ENCODE assay signal across 25 cellular contexts in the genomic region with DNA sequence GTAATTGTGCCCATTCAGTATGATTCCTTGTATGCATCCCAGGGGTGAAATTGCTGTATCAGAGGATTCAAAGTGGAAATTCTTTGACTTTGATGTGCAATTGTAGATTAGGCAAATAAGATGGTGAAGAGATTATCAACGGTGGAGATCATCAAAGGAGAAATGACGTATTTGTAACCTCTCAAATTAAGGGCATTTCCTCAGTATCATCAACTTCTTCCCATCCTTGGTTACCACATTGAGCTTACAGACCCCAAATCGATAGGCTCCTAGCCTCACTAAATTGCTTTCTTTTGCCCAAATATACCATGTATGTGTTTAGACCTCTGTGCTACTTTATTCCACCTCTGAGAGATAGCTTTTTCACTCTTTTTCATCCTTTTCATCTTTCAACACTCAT.
A peak's percentile ranks its signal among the peaks of the same experiment; 100 is the strongest.
DNase-seq lines count a peak whose midpoint lies in the region; ATAC-seq and TF ChIP-seq lines count a peak whose summit lies in the region.
"Had no signal": no experiment of that assay in that cellular context is flagged by ENCODE, and none has a peak within 500 bp of the region (broad histone marks: within the 10 kb centered on the region; RNA-seq: fewer than 3 reads in every experiment).

No MANE protein-coding gene starts in this region.

- TF ChIP-seq CTCF in foreskin keratinocyte (conservative IDR thresholded peaks at IDR 0.05) (no peak), esophagus squamous epithelium (IDR thresholded peaks at IDR 0.05) (no peak), esophagus muscularis mucosa (IDR thresholded peaks at IDR 0.05) (no peak)

- H3K4me3 Mint-ChIP-seq in T-helper 17 cell: peak overlapping the region; percentile 43
- H3K4me3 Mint-ChIP-seq in activated naive CD8-positive, alpha-beta T cell treated with anti-CD3 and anti-CD28 coated beads, Interleukin-2, amount 50 U/mL, for 24 hours: no peak overlapping the region
- peak overlapping the region; percentile 31 to 36 for H3K4me3 Mint-ChIP-seq in stimulated activated naive CD8-positive, alpha-beta T cell treated with anti-CD3 and anti-CD28 coated beads, Interleukin-15, amount 100 ng/mL, for 72 hours
- H3K4me3 Mint-ChIP-seq: neural progenitor cell had no signal

- H3K36me3 Mint-ChIP-seq in activated naive CD4-positive, alpha-beta T cell treated with anti-CD3 and anti-CD28 coated beads, Interleukin-2, amount 50 U/mL, for 72 hours: peaks cover 17 to 18% of the 10 kb centered on the region in 2 donors
- no peaks in the 10 kb centered on the region for H3K36me3 Mint-ChIP-seq in T-helper 17 cell (ENCODE audit: low read depth)
- no peaks in the 10 kb centered on the region for H3K36me3 Mint-ChIP-seq in activated naive CD8-positive, alpha-beta T cell treated with anti-CD3 and anti-CD28 coated beads, Interleukin-2, amount 50 U/mL, for 24 hours (ENCODE audit: low read depth)
- H3K36me3 Mint-ChIP-seq: neural progenitor cell had no signal

- peaks cover 13 to 19% of the 10 kb centered on the region in 2 donors for H3K9me3 Mint-ChIP-seq in activated naive CD4-positive, alpha-beta T cell treated with anti-CD3 and anti-CD28 coated beads, Interleukin-2, amount 50 U/mL, for 72 hours
- H3K9me3 Mint-ChIP-seq in activated naive CD8-positive, alpha-beta T cell treated with anti-CD3 and anti-CD28 coated beads, Interleukin-2, amount 50 U/mL, for 24 hours: peaks cover 12% of the 10 kb centered on the region
- H3K9me3 Mint-ChIP-seq in stimulated activated naive CD8-positive, alpha-beta T cell treated with anti-CD3 and anti-CD28 coated beads, Interleukin-15, amount 100 ng/mL, for 72 hours: peaks cover 7 to 15% of the 10 kb centered on the region in 2 donors
- H3K9me3 Mint-ChIP-seq: neural progenitor cell had no signal

- H3K27me3 ChIP-seq in foreskin keratinocyte (no peaks in the 10 kb centered on the region), esophagus squamous epithelium (peaks cover 0 to 12% (median 0%) of the 10 kb centered on the region in 4 donors), esophagus muscularis mucosa (peaks cover 0 to 7% (median 0%) of the 10 kb centered on the region in 4 donors)
- H3K27me3 ChIP-seq: colonic mucosa, neural progenitor cell, suprapubic skin had no signal

- H3K36me3 ChIP-seq in esophagus squamous epithelium: no peaks in the 10 kb centered on the region
- no peaks in the 10 kb centered on the region for H3K36me3 ChIP-seq in esophagus muscularis mucosa
- H3K36me3 ChIP-seq: colonic mucosa, HAP-1, neural progenitor cell, SJCRH30, suprapubic skin had no signal

- H3K4me1 ChIP-seq in foreskin keratinocyte (no peaks in the 10 kb centered on the region), esophagus squamous epithelium (peaks cover 0 to 12% (median 1%) of the 10 kb centered on the region in 3 donors), esophagus muscularis mucosa (no peaks in the 10 kb centered on the region)
- H3K4me1 ChIP-seq: colonic mucosa, HAP-1, neural progenitor cell, SJCRH30 had no signal

- no peak for TF ChIP-seq POLR2A in esophagus squamous epithelium (IDR thresholded peaks at IDR 0.05)
- no peak for TF ChIP-seq POLR2A in esophagus muscularis mucosa (IDR thresholded peaks at IDR 0.05; ENCODE audit: low read depth)

- no peak for TF ChIP-seq EP300 in esophagus muscularis mucosa (IDR thresholded peaks at IDR 0.05)

- H3K9me3 ChIP-seq in T-helper 17 cell (ENCODE audit: control insufficient read depth, low read length, poor library complexity, severe bottlenecking) (no peaks in the 10 kb centered on the region), esophagus squamous epithelium (no peaks in the 10 kb centered on the region), esophagus muscularis mucosa (no peaks in the 10 kb centered on the region)
- H3K9me3 ChIP-seq: colonic mucosa, HAP-1, suprapubic skin had no signal

- WGBS in esophagus squamous epithelium, 2 donors: 66 to 70% methylated on average over 3 of the region's 3 CpGs
- 83% methylated on average over 3 of the region's 3 CpGs for WGBS in esophagus muscularis mucosa

- intact Hi-C loops in esophagus squamous epithelium (cut with DNase I): no loop called here
- intact Hi-C loops in esophagus muscularis mucosa (cut with DNase I): no loop called here

- ATAC-seq in activated naive CD4-positive, alpha-beta T cell treated with anti-CD3 and anti-CD28 coated beads, Interleukin-2, amount 50 U/mL, for 72 hours: peak in 1 of 2 donors; percentile 11
- ATAC-seq in T-helper 17 cell (peak; percentile 81), foreskin keratinocyte (no peak)
- ATAC-seq in activated naive CD8-positive, alpha-beta T cell treated with anti-CD3 and anti-CD28 coated beads, Interleukin-2, amount 50 U/mL, for 24 hours: peak; percentile 20
- ATAC-seq in stimulated activated naive CD8-positive, alpha-beta T cell treated with anti-CD3 and anti-CD28 coated beads, Interleukin-15, amount 100 ng/mL, for 72 hours: no peak
- ATAC-seq: esophagus mucosa, right cardiac atrium had no signal

- no peak overlapping the region for H3K27ac ChIP-seq in foreskin keratinocyte
- H3K27ac ChIP-seq in esophagus squamous epithelium: peak overlapping the region in 1 of 4 donors; percentile 39
- H3K27ac ChIP-seq in esophagus muscularis mucosa (replicated peaks in 1 of 4): no peak overlapping the region
- H3K27ac ChIP-seq: colonic mucosa, neural progenitor cell, SJCRH30, suprapubic skin had no signal

- H3K27me3 Mint-ChIP-seq in T-helper 17 cell: no peaks in the 10 kb centered on the region
- no peaks in the 10 kb centered on the region for H3K27me3 Mint-ChIP-seq in activated naive CD8-positive, alpha-beta T cell treated with anti-CD3 and anti-CD28 coated beads, Interleukin-2, amount 50 U/mL, for 24 hours
- H3K27me3 Mint-ChIP-seq in stimulated activated naive CD8-positive, alpha-beta T cell treated with anti-CD3 and anti-CD28 coated beads, Interleukin-15, amount 100 ng/mL, for 72 hours: no peaks in the 10 kb centered on the region

- DNase-seq in activated naive CD4-positive, alpha-beta T cell treated with anti-CD3 and anti-CD28 coated beads, Interleukin-2, amount 50 U/mL, for 72 hours (ENCODE audit: low spot score in 2 of 2): no peak
- no peak for DNase-seq in activated naive CD4-positive, alpha-beta T cell treated with anti-CD3 and anti-CD28 coated beads, Interleukin-2, amount 50 U/mL, for 16 hours
- DNase-seq in T-helper 17 cell: no peak
- DNase-seq in activated naive CD8-positive, alpha-beta T cell treated with anti-CD3 and anti-CD28 coated beads, Interleukin-2, amount 50 U/mL, for 24 hours: no peak
- no peak for DNase-seq in stimulated activated naive CD8-positive, alpha-beta T cell treated with anti-CD3 and anti-CD28 coated beads, Interleukin-15, amount 100 ng/mL, for 72 hours
- DNase-seq in foreskin keratinocyte: no peak
- DNase-seq in esophagus squamous epithelium (lab: John Stamatoyannopoulos, UW): no peak
- DNase-seq in esophagus muscularis mucosa (ENCODE audit: extremely low spot score): no peak
- DNase-seq: activated CD4-positive, CD25-positive, alpha-beta regulatory T cell treated with anti-CD3 and anti-CD28 coated beads, Interleukin-2, amount 50 U/mL, for 72 hours; activated gamma-delta T cell; anterior cingulate cortex; C1 segment of cervical spinal cord; colonic mucosa; NCI-H1105 treated with DMSO at 0.1 percent for 48 hours; NCI-H1930; NCI-H69; right cardiac atrium; SJCRH30; stimulated activated CD4-positive, alpha-beta T cell treated with anti-CD3 and anti-CD28 coated beads, Interleukin-12 subunit alpha, Interleukin-12 subunit beta, amount 100 ng/mL, for 4 hours; stimulated activated CD4-positive, alpha-beta T cell treated with anti-CD3 and anti-CD28 coated beads, Interleukin-4, amount 100 ng/mL, for 1 hour had no signal

- no peak overlapping the region for H3K4me3 ChIP-seq in esophagus squamous epithelium
- no peak overlapping the region for H3K4me3 ChIP-seq in esophagus muscularis mucosa
- H3K4me3 ChIP-seq: colonic mucosa, GM12878, HAP-1, neural progenitor cell, SJCRH30, suprapubic skin had no signal

- peak overlapping the region; percentile 30 to 89 for H3K27ac Mint-ChIP-seq in activated naive CD4-positive, alpha-beta T cell treated with anti-CD3 and anti-CD28 coated beads, Interleukin-2, amount 50 U/mL, for 72 hours
- peak overlapping the region; percentile 91 for H3K27ac Mint-ChIP-seq in T-helper 17 cell
- peak overlapping the region; percentile 70 for H3K27ac Mint-ChIP-seq in activated naive CD8-positive, alpha-beta T cell treated with anti-CD3 and anti-CD28 coated beads, Interleukin-2, amount 50 U/mL, for 24 hours
- H3K27ac Mint-ChIP-seq in stimulated activated naive CD8-positive, alpha-beta T cell treated with anti-CD3 and anti-CD28 coated beads, Interleukin-15, amount 100 ng/mL, for 72 hours: peak overlapping the region in 1 of 2 donors; percentile 60
- H3K27ac Mint-ChIP-seq: neural progenitor cell had no signal

- peaks cover 33% of the 10 kb centered on the region for H3K4me1 Mint-ChIP-seq in T-helper 17 cell
- H3K4me1 Mint-ChIP-seq in activated naive CD8-positive, alpha-beta T cell treated with anti-CD3 and anti-CD28 coated beads, Interleukin-2, amount 50 U/mL, for 24 hours: peaks cover 59% of the 10 kb centered on the region
- peaks cover 66% of the 10 kb centered on the region for H3K4me1 Mint-ChIP-seq in stimulated activated naive CD8-positive, alpha-beta T cell treated with anti-CD3 and anti-CD28 coated beads, Interleukin-15, amount 100 ng/mL, for 72 hours

Comparison
In these comparisons a context has a peak if more than half of its experiments do, and no peak if none do; other contexts are left out.
1. ATAC-seq: peak in T-helper 17 cell (single experiment) and activated naive CD8-positive, alpha-beta T cell treated with anti-CD3 and anti-CD28 coated beads, Interleukin-2, amount 50 U/mL, for 24 hours (single experiment); none in stimulated activated naive CD8-positive, alpha-beta T cell treated with anti-CD3 and anti-CD28 coated beads, Interleukin-15, amount 100 ng/mL, for 72 hours (single experiment) and foreskin keratinocyte (single experiment).